18 cellular contexts compared by ENCODE assay signal in genomic region chr15:92629276-92629974, GRCh38. TPM values are rescaled to one million over a fixed set of nuclear protein-coding genes. Genes with fewer than 3 reads are reported as not detected.
DNase-seq lines count a peak whose midpoint lies in the region; ATAC-seq and TF ChIP-seq lines count a peak whose summit lies in the region.
"Had no signal": no experiment of that assay in that cellular context is flagged by ENCODE, and none has a peak within 500 bp of the region (broad histone marks: within the 10 kb centered on the region; RNA-seq: fewer than 3 reads in every experiment).

No MANE protein-coding gene starts in this region.

- DNase-seq in activated CD4-positive, alpha-beta T cell treated with anti-CD3 and anti-CD28 coated beads, Interleukin-2, amount 50 U/mL, for 48 hours: peak; percentile 20 to 54
- no peak for DNase-seq in activated CD4-positive, alpha-beta T cell treated with anti-CD3 and anti-CD28 coated beads for 4 hours
- peak; percentile 32 to 34 for DNase-seq in stimulated activated CD4-positive, alpha-beta T cell treated with anti-CD3 and anti-CD28 coated beads, Interleukin-2, amount 100 ng/mL, for 24 hours
- DNase-seq in stimulated activated CD4-positive, alpha-beta T cell treated with anti-CD3 and anti-CD28 coated beads, Interleukin-4, amount 100 ng/mL, for 4 hours: no peak
- DNase-seq in foreskin keratinocyte (no peak), T-helper 9 cell (no peak), AG08395 (ENCODE audit: low spot score) (no peak)
- DNase-seq: activated gamma-delta T cell treated with Interleukin-2 at 50 U/mL for 16 hours; DMS79; left lung; midbrain; NCI-H187; right cardiac atrium; stimulated activated naive CD4-positive, alpha-beta T cell had no signal

- H3K27ac ChIP-seq in foreskin keratinocyte: no peak overlapping the region
- H3K27ac ChIP-seq: ascending aorta, left lung, tibial artery had no signal

- no peak for TF ChIP-seq CTCF in foreskin keratinocyte (conservative IDR thresholded peaks at IDR 0.05)

- H3K4me1 ChIP-seq in foreskin keratinocyte: no peaks in the 10 kb centered on the region

- peaks cover under 1% of the 10 kb centered on the region for H3K27me3 ChIP-seq in foreskin keratinocyte
- H3K27me3 ChIP-seq: ascending aorta, left lung, tibial artery had no signal

- ATAC-seq in foreskin keratinocyte: peak; percentile 27
- ATAC-seq in GM21786 (IDR thresholded peaks at IDR 0.05; ENCODE audit: unreplicated experiment): no peak
- ATAC-seq: left lung, right cardiac atrium, Right ventricle myocardium inferior had no signal

RNA-seq across cellular contexts. Expression of gene FAM174B, which starts 26.1 kb away (rescaled TPM):
- total RNA-seq in foreskin keratinocyte: 0.46 and 0.71 TPM in 2 replicates
- polyA plus RNA-seq in foreskin keratinocyte: 0.25 and 0.32 TPM in 2 replicates

Comparison
In these comparisons a context has a peak if more than half of its experiments do, and no peak if none do; other contexts are left out.
1. DNase-seq: peak in activated CD4-positive, alpha-beta T cell treated with anti-CD3 and anti-CD28 coated beads, Interleukin-2, amount 50 U/mL, for 48 hours (2 of 2) and stimulated activated CD4-positive, alpha-beta T cell treated with anti-CD3 and anti-CD28 coated beads, Interleukin-2, amount 100 ng/mL, for 24 hours (2 of 2); none in activated CD4-positive, alpha-beta T cell treated with anti-CD3 and anti-CD28 coated beads for 4 hours (0 of 2), stimulated activated CD4-positive, alpha-beta T cell treated with anti-CD3 and anti-CD28 coated beads, Interleukin-4, amount 100 ng/mL, for 4 hours (0 of 2), foreskin keratinocyte (0 of 2), T-helper 9 cell (single experiment) and AG08395 (single experiment).